In the genomic region with DNA sequence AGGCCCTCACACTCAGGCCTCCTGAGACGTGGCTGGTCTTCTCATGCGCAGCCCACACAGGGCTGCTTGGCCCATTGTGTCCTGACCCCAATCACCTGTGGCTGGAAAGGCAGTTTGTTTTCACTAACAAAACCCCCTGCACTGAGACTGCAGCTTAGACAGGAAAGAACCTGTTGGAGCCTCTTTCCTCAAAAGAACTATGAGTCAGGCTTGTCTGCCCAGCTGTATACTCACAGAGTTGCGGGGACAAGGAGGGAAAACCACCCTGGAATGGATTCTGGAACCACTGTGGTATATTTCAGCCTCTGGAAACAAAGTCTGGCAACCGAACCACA, we compare ENCODE assay signal across 11 cellular contexts. TPM values are rescaled to one million over a fixed set of nuclear protein-coding genes. Genes with fewer than 3 reads are reported as not detected.
DNase-seq lines count a peak whose midpoint lies in the region; ATAC-seq, FAIRE-seq and TF ChIP-seq lines count a peak whose summit lies in the region.
"Had no signal": no experiment of that assay in that cellular context is flagged by ENCODE, and none has a peak within 500 bp of the region (broad histone marks: within the 10 kb centered on the region; RNA-seq: fewer than 3 reads in every experiment).

No MANE protein-coding gene starts in this region.

- peak overlapping the region; percentile 20 for H3K27ac Mint-ChIP-seq in activated CD4-positive, alpha-beta T cell treated with anti-CD3 and anti-CD28 coated beads, Interleukin-2, amount 10 ng/mL, durations not matched to agents 24 days and 14 days

- no peaks in the 10 kb centered on the region for H3K27me3 ChIP-seq in keratinocyte (ENCODE audit: control insufficient read depth, extremely low read depth, insufficient read depth, low read length)

- FAIRE-seq in keratinocyte (lab: Jason Lieb, UNC): peak; percentile 95
- FAIRE-seq in D721Med (lab: Jason Lieb, UNC): no peak

- H3K9me3 Mint-ChIP-seq in activated CD4-positive, alpha-beta T cell treated with anti-CD3 and anti-CD28 coated beads, Interleukin-2, amount 10 ng/mL, durations not matched to agents 24 days and 14 days: no peaks in the 10 kb centered on the region
- H3K9me3 Mint-ChIP-seq: dendritic cell treated with granulocyte-macrophage colony-stimulating factor and Interleukin-4, amounts not matched to agents 40 ng/mL and 50 ng/mL, for 4 days had no signal

- no peaks in the 10 kb centered on the region for H3K79me2 ChIP-seq in keratinocyte (ENCODE audit: control insufficient read depth, insufficient read depth, low read length)

- TF ChIP-seq CTCF in keratinocyte (optimal IDR thresholded peaks at IDR 0.05 in 1 of 3, IDR thresholded peaks at IDR 0.05 in 1 of 3, conservative IDR thresholded peaks at IDR 0.05 in 1 of 3; ENCODE audit: extremely low read depth in 1 of 3, insufficient read depth in 2 of 3, low read length in 3 of 3): no peak
- no peak for TF ChIP-seq CTCF in D721Med (IDR thresholded peaks at IDR 0.05; ENCODE audit: insufficient read depth, missing control alignments)

- no peaks in the 10 kb centered on the region for H3K36me3 Mint-ChIP-seq in activated CD4-positive, alpha-beta T cell treated with anti-CD3 and anti-CD28 coated beads, Interleukin-2, amount 10 ng/mL, durations not matched to agents 24 days and 14 days (ENCODE audit: low read depth)

- no peaks in the 10 kb centered on the region for H3K36me3 ChIP-seq in keratinocyte (ENCODE audit: control insufficient read depth in 2 of 2, extremely low read depth in 1 of 2, insufficient read depth in 2 of 2, low read length in 2 of 2)

- H3K9me3 ChIP-seq in keratinocyte (ENCODE audit: control insufficient read depth, low read depth, low read length): no peaks in the 10 kb centered on the region

- H3K4me3 ChIP-seq in keratinocyte (ENCODE audit: control insufficient read depth in 2 of 3, extremely low read depth in 1 of 3, insufficient read depth in 2 of 3, low read depth in 1 of 3, low read length in 3 of 3): no peak overlapping the region

- no peak for ATAC-seq in HG02798 (IDR thresholded peaks at IDR 0.05; ENCODE audit: poor library complexity, unreplicated experiment)
- ATAC-seq: right cardiac atrium had no signal

- no peaks in the 10 kb centered on the region for H3K27me3 Mint-ChIP-seq in activated CD4-positive, alpha-beta T cell treated with anti-CD3 and anti-CD28 coated beads, Interleukin-2, amount 10 ng/mL, durations not matched to agents 24 days and 14 days
- H3K27me3 Mint-ChIP-seq: dendritic cell treated with granulocyte-macrophage colony-stimulating factor and Interleukin-4, amounts not matched to agents 40 ng/mL and 50 ng/mL, for 4 days had no signal

- dilution Hi-C loops in keratinocyte (cut with MboI; ENCODE audit: extremely low pct_ligation_motif_present, low sequenced_read_pairs): no loop called here

- no peaks in the 10 kb centered on the region for H4K20me1 ChIP-seq in keratinocyte (ENCODE audit: control insufficient read depth, extremely low read depth, insufficient read depth, low read length)

- H3K9ac ChIP-seq in keratinocyte (ENCODE audit: control insufficient read depth, extremely low read depth, insufficient read depth, low read length): peak overlapping the region; percentile 66

- H3K4me1 ChIP-seq in keratinocyte (ENCODE audit: control insufficient read depth, extremely low read depth, insufficient read depth, low read length): peaks cover 37% of the 10 kb centered on the region

- H3K4me2 ChIP-seq in keratinocyte (ENCODE audit: control insufficient read depth, extremely low read depth, insufficient read depth, low read depth, low read length): peak overlapping the region; percentile 67

- no peak overlapping the region for H3K4me3 Mint-ChIP-seq in activated CD4-positive, alpha-beta T cell treated with anti-CD3 and anti-CD28 coated beads, Interleukin-2, amount 10 ng/mL, durations not matched to agents 24 days and 14 days
- H3K4me3 Mint-ChIP-seq: dendritic cell treated with granulocyte-macrophage colony-stimulating factor and Interleukin-4, amounts not matched to agents 40 ng/mL and 50 ng/mL, for 4 days had no signal

- intact Hi-C loops in activated CD4-positive, alpha-beta T cell treated with anti-CD3 and anti-CD28 coated beads, Interleukin-2, amount 10 ng/mL, durations not matched to agents 24 days and 14 days (cut with micrococcal nuclease): loop anchor here (10.0 kb wide), 1 partner anchor 903 kb away; no protein-coding TSS in a partner anchor

- no peaks in the 10 kb centered on the region for H3K9me1 ChIP-seq in keratinocyte (ENCODE audit: control insufficient read depth, extremely low read depth, insufficient read depth, low read length)

- peaks cover 31% of the 10 kb centered on the region for H3K4me1 Mint-ChIP-seq in activated CD4-positive, alpha-beta T cell treated with anti-CD3 and anti-CD28 coated beads, Interleukin-2, amount 10 ng/mL, durations not matched to agents 24 days and 14 days

- H3K27ac ChIP-seq in keratinocyte (ENCODE audit: control insufficient read depth, insufficient read depth, low read length): peak overlapping the region; percentile 77

- peak overlapping the region; percentile 11 for H2AFZ ChIP-seq in keratinocyte (ENCODE audit: control insufficient read depth, low read length)

- DNase-seq in activated CD4-positive, alpha-beta T cell treated with anti-CD3 and anti-CD28 coated beads, Interleukin-2, amount 10 ng/mL, durations not matched to agents 24 days and 14 days: no peak
- no peak for DNase-seq in activated CD4-positive, alpha-beta T cell treated with anti-CD3 and anti-CD28 coated beads, Interleukin-2, amount 50 U/mL, for 48 hours
- DNase-seq in astrocyte of the hippocampus (ENCODE audit: low read depth, low spot score) (peak; percentile 92), keratinocyte (ENCODE audit: low read depth, low spot score) (no peak), D721Med (ENCODE audit: insufficient read length, low spot score) (no peak)
- no peak for DNase-seq in activated effector memory CD4-positive, alpha-beta T cell treated with Interleukin-2 at 50 U/mL for 16 hours
- DNase-seq in activated CD4-positive, CD25-positive, alpha-beta regulatory T cell treated with anti-CD3 and anti-CD28 coated beads, Interleukin-2, amount 50 U/mL, for 72 hours: no peak
- DNase-seq: activated CD8-positive, alpha-beta memory T cell treated with anti-CD3 and anti-CD28 coated beads, Interleukin-2, amount 50 U/mL, for 4 hours; right cardiac atrium had no signal

RNA-seq across cellular contexts. Expression of a gene that starts 5.2 kb away (rescaled TPM):
- total RNA-seq in activated CD4-positive, alpha-beta T cell treated with anti-CD3 and anti-CD28 coated beads, Interleukin-2, amount 10 ng/mL, durations not matched to agents 24 days and 14 days: 25.9 and 26.9 TPM in 2 replicates
- 0.15 to 0.68 TPM (median 0.19 TPM) in 3 replicates for polyA plus RNA-seq in keratinocyte
- not detected for polyA plus RNA-seq in keratinocyte (2011; ENCODE audit: low read depth)
- polyA plus RNA-seq in keratinocyte (2011; cell fraction: cytosol; rRNA removed): 0.29 and 0.35 TPM in 2 replicates
- 0.09 and 0.23 TPM in 2 replicates for polyA plus RNA-seq in keratinocyte (2011; cell fraction: nucleus; rRNA removed)
- 0.08 TPM in 1 of 2 replicates, not detected in the other for polyA plus RNA-seq in keratinocyte (2012; ENCODE audit: low replicate concordance)
- 0.45 TPM in 1 of 3 replicates, not detected in the others for polyA minus RNA-seq in keratinocyte
- polyA minus RNA-seq in keratinocyte (2011; cell fraction: cytosol; rRNA and poly(A)+ RNA removed): not detected
- not detected in 2 replicates for polyA minus RNA-seq in keratinocyte (2011; cell fraction: nucleus; rRNA and poly(A)+ RNA removed)

RNA-seq across cellular contexts. Expression of a gene that starts 24.6 kb away (rescaled TPM):
- 40.4 and 41.9 TPM in 2 replicates for total RNA-seq in activated CD4-positive, alpha-beta T cell treated with anti-CD3 and anti-CD28 coated beads, Interleukin-2, amount 10 ng/mL, durations not matched to agents 24 days and 14 days
- 17.9 to 32.1 TPM (median 25.4 TPM) in 3 replicates for polyA plus RNA-seq in keratinocyte
- polyA plus RNA-seq in keratinocyte (2011; ENCODE audit: low read depth): 25.7 TPM
- polyA plus RNA-seq in keratinocyte (2011; cell fraction: cytosol; rRNA removed): 18.6 and 24.6 TPM in 2 replicates
- 14.3 and 18.5 TPM in 2 replicates for polyA plus RNA-seq in keratinocyte (2011; cell fraction: nucleus; rRNA removed)
- 10.4 and 26.6 TPM in 2 replicates for polyA plus RNA-seq in keratinocyte (2012; ENCODE audit: low replicate concordance)
- polyA minus RNA-seq in keratinocyte: 17.3 to 57.6 TPM (median 28.0 TPM) in 3 replicates
- polyA minus RNA-seq in keratinocyte (2011; cell fraction: cytosol; rRNA and poly(A)+ RNA removed): 23.2 TPM
- 12.8 and 23.0 TPM in 2 replicates for polyA minus RNA-seq in keratinocyte (2011; cell fraction: nucleus; rRNA and poly(A)+ RNA removed)
